In the genomic region with DNA sequence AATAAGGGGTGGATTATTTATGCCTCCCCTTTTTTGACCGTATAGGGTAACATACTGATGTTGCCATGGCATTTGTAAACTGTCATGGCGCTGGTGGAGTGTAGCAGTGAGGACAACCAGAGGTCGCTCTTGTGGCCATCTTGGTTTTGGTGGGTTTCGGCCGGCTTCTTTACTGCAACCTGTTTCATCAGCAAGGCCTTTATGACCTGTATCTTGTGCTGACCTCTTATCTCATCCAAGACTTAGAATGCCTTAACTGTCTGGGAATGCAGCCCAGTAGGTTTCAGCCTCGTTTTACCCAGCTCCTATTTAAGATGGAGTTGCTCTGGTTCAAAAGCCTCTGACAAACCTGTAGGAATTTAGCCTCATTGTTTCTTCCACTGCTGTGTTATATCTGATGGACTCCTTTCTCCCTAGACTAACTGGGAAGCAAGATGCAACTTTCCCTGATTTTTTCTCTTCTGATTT, we compare ENCODE assay signal across 1 cellular context.
A peak's percentile ranks its signal among the peaks of the same experiment; 100 is the strongest.
TF ChIP-seq lines count a peak whose summit lies in the region.

No MANE protein-coding gene starts in this region.

TF ChIP-seq in K562, 482 proteins besides CTCF, POLR2A, EP300 and RAD21 (continued from another document and continues in another):
- TF ChIP-seq AFF4 (CRISPR knock-in tag; IDR thresholded peaks at IDR 0.05) (no peak), BACH1 (tag; IDR thresholded peaks at IDR 0.05) (peak; percentile 86), LEF1 (IDR thresholded peaks at IDR 0.05) (no peak), ZFP91 (CRISPR knock-in tag; IDR thresholded peaks at IDR 0.05) (no peak), POLR3G (IDR thresholded peaks at IDR 0.05; ENCODE audit: extremely low read depth, insufficient read length, insufficient replicate concordance) (no peak), PRPF4 (IDR thresholded peaks at IDR 0.05; ENCODE audit: insufficient read depth, low read depth, low read length, poor library complexity, severe bottlenecking) (no peak), SIRT6 (IDR thresholded peaks at IDR 0.05; ENCODE audit: low read depth, low read length) (no peak), CCAR2 (IDR thresholded peaks at IDR 0.05; ENCODE audit: low read depth, low read length) (no peak), ZNF511 (CRISPR knock-in tag; IDR thresholded peaks at IDR 0.05) (no peak), TFAM (CRISPR knock-in tag; conservative IDR thresholded peaks at IDR 0.05) (no peak), GATAD2A (IDR thresholded peaks at IDR 0.05) (no peak), ELK3 (CRISPR knock-in tag; IDR thresholded peaks at IDR 0.05) (0 out of 2 replicates have a peak, but pooled peaks have one; percentile 45), SOX6 (IDR thresholded peaks at IDR 0.05) (no peak), ZNF197 (CRISPR knock-in tag; IDR thresholded peaks at IDR 0.05; ENCODE audit: low read depth) (peak; percentile 98), NCOA2 (IDR thresholded peaks at IDR 0.05; ENCODE audit: partially characterized antibody in 2 of 2) (no peak), ZNF445 (CRISPR knock-in tag; IDR thresholded peaks at IDR 0.05; ENCODE audit: low read depth) (no peak), TOE1 (IDR thresholded peaks at IDR 0.05; ENCODE audit: borderline replicate concordance) (no peak), TOE1 (CRISPR knock-in tag; IDR thresholded peaks at IDR 0.05; ENCODE audit: borderline replicate concordance, low read depth) (no peak), HLTF (IDR thresholded peaks at IDR 0.05) (no peak), POLR2B (IDR thresholded peaks at IDR 0.05; ENCODE audit: low read depth, partially characterized antibody) (no peak), ZNF124 (CRISPR knock-in tag; IDR thresholded peaks at IDR 0.05) (no peak), FOXP1 (CRISPR knock-in tag; IDR thresholded peaks at IDR 0.05) (no peak), FOXJ2 (tag; IDR thresholded peaks at IDR 0.05) (0 out of 2 replicates have a peak, but pooled peaks have one; percentile 35), JUND (IDR thresholded peaks at IDR 0.05; ENCODE audit: borderline replicate concordance, low read depth, low read length) (no peak), JUND (tag; IDR thresholded peaks at IDR 0.05; ENCODE audit: borderline replicate concordance, low read depth, low read length) (no peak), DIDO1 (tag; IDR thresholded peaks at IDR 0.05; ENCODE audit: low read depth) (no peak), ZBTB8A (IDR thresholded peaks at IDR 0.05; ENCODE audit: partially characterized antibody) (no peak), ZFP30 (CRISPR knock-in tag; IDR thresholded peaks at IDR 0.05; ENCODE audit: borderline replicate concordance) (no peak), ZNF76 (CRISPR knock-in tag; IDR thresholded peaks at IDR 0.05; ENCODE audit: borderline replicate concordance) (peak; percentile 94), NRF1 (conservative IDR thresholded peaks at IDR 0.05 in 1 of 2, IDR thresholded peaks at IDR 0.05 in 1 of 2) (no peak), ZNF75A (CRISPR knock-in tag; IDR thresholded peaks at IDR 0.05) (no peak), ZNF282 (CRISPR knock-in tag; IDR thresholded peaks at IDR 0.05) (no peak), CBX5 (IDR thresholded peaks at IDR 0.05; ENCODE audit: borderline replicate concordance, low read depth) (no peak)
- TF ChIP-seq, protein P1, sequence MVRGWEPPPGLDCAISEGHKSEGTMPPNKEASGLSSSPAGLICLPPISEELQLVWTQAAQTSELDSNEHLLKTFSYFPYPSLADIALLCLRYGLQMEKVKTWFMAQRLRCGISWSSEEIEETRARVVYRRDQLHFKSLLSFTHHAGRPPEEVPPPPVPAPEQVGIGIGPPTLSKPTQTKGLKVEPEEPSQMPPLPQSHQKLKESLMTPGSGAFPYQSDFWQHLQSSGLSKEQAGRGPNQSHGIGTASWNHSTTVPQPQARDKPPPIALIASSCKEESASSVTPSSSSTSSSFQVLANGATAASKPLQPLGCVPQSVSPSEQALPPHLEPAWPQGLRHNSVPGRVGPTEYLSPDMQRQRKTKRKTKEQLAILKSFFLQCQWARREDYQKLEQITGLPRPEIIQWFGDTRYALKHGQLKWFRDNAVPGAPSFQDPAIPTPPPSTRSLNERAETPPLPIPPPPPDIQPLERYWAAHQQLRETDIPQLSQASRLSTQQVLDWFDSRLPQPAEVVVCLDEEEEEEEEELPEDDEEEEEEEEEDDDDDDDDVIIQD (CRISPR knock-in tag; IDR thresholded peaks at IDR 0.05) = 0 out of 2 replicates have a peak, but pooled peaks have one; percentile 60
- TF ChIP-seq, protein P2, sequence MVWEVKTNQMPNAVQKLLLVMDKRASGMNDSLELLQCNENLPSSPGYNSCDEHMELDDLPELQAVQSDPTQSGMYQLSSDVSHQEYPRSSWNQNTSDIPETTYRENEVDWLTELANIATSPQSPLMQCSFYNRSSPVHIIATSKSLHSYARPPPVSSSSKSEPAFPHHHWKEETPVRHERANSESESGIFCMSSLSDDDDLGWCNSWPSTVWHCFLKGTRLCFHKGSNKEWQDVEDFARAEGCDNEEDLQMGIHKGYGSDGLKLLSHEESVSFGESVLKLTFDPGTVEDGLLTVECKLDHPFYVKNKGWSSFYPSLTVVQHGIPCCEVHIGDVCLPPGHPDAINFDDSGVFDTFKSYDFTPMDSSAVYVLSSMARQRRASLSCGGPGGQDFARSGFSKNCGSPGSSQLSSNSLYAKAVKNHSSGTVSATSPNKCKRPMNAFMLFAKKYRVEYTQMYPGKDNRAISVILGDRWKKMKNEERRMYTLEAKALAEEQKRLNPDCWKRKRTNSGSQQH (CRISPR knock-in tag; IDR thresholded peaks at IDR 0.05) = peak; percentile 96
- TF ChIP-seq, protein P3, sequence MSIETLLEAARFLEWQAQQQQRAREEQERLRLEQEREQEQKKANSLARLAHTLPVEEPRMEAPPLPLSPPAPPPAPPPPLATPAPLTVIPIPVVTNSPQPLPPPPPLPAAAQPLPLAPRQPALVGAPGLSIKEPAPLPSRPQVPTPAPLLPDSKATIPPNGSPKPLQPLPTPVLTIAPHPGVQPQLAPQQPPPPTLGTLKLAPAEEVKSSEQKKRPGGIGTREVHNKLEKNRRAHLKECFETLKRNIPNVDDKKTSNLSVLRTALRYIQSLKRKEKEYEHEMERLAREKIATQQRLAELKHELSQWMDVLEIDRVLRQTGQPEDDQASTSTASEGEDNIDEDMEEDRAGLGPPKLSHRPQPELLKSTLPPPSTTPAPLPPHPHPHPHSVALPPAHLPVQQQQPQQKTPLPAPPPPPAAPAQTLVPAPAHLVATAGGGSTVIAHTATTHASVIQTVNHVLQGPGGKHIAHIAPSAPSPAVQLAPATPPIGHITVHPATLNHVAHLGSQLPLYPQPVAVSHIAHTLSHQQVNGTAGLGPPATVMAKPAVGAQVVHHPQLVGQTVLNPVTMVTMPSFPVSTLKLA (conservative IDR thresholded peaks at IDR 0.05) = no peak
- TF ChIP-seq, protein P4, sequence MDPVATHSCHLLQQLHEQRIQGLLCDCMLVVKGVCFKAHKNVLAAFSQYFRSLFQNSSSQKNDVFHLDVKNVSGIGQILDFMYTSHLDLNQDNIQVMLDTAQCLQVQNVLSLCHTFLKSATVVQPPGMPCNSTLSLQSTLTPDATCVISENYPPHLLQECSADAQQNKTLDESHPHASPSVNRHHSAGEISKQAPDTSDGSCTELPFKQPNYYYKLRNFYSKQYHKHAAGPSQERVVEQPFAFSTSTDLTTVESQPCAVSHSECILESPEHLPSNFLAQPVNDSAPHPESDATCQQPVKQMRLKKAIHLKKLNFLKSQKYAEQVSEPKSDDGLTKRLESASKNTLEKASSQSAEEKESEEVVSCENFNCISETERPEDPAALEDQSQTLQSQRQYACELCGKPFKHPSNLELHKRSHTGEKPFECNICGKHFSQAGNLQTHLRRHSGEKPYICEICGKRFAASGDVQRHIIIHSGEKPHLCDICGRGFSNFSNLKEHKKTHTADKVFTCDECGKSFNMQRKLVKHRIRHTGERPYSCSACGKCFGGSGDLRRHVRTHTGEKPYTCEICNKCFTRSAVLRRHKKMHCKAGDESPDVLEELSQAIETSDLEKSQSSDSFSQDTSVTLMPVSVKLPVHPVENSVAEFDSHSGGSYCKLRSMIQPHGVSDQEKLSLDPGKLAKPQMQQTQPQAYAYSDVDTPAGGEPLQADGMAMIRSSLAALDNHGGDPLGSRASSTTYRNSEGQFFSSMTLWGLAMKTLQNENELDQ (CRISPR knock-in tag; IDR thresholded peaks at IDR 0.05; ENCODE audit: borderline replicate concordance) = no peak
- TF ChIP-seq, protein P5, sequence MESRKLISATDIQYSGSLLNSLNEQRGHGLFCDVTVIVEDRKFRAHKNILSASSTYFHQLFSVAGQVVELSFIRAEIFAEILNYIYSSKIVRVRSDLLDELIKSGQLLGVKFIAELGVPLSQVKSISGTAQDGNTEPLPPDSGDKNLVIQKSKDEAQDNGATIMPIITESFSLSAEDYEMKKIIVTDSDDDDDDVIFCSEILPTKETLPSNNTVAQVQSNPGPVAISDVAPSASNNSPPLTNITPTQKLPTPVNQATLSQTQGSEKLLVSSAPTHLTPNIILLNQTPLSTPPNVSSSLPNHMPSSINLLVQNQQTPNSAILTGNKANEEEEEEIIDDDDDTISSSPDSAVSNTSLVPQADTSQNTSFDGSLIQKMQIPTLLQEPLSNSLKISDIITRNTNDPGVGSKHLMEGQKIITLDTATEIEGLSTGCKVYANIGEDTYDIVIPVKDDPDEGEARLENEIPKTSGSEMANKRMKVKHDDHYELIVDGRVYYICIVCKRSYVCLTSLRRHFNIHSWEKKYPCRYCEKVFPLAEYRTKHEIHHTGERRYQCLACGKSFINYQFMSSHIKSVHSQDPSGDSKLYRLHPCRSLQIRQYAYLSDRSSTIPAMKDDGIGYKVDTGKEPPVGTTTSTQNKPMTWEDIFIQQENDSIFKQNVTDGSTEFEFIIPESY (CRISPR knock-in tag; IDR thresholded peaks at IDR 0.05) = no peak
- TF ChIP-seq, protein P6, sequence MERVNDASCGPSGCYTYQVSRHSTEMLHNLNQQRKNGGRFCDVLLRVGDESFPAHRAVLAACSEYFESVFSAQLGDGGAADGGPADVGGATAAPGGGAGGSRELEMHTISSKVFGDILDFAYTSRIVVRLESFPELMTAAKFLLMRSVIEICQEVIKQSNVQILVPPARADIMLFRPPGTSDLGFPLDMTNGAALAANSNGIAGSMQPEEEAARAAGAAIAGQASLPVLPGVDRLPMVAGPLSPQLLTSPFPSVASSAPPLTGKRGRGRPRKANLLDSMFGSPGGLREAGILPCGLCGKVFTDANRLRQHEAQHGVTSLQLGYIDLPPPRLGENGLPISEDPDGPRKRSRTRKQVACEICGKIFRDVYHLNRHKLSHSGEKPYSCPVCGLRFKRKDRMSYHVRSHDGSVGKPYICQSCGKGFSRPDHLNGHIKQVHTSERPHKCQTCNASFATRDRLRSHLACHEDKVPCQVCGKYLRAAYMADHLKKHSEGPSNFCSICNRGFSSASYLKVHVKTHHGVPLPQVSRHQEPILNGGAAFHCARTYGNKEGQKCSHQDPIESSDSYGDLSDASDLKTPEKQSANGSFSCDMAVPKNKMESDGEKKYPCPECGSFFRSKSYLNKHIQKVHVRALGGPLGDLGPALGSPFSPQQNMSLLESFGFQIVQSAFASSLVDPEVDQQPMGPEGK (CRISPR knock-in tag; IDR thresholded peaks at IDR 0.05; ENCODE audit: borderline replicate concordance) = peak; percentile 56; the same call in 1 of the 2 replicates
